12 cellular contexts compared by ENCODE assay signal in genomic region chr16:27398894-27399853, GRCh38. TPM values are rescaled to one million over a fixed set of nuclear protein-coding genes. Genes with fewer than 3 reads are reported as not detected.
DNase-seq lines count a peak whose midpoint lies in the region; ATAC-seq and TF ChIP-seq lines count a peak whose summit lies in the region.
"Had no signal": no experiment of that assay in that cellular context is flagged by ENCODE, and none has a peak within 500 bp of the region (broad histone marks: within the 10 kb centered on the region; RNA-seq: fewer than 3 reads in every experiment).

No MANE protein-coding gene starts in this region.

- peaks cover 12% of the 10 kb centered on the region for H3K9me3 Mint-ChIP-seq in activated CD8-positive, alpha-beta T cell treated with anti-CD3 and anti-CD28 coated beads for 36 hours
- peaks cover 17% of the 10 kb centered on the region for H3K9me3 Mint-ChIP-seq in MCF 10A (ENCODE audit: unreplicated experiment)

- no peak for TF ChIP-seq CTCF in activated CD8-positive, alpha-beta T cell treated with anti-CD3 and anti-CD28 coated beads for 36 hours (IDR thresholded peaks at IDR 0.05)
- TF ChIP-seq CTCF in MCF 10A (IDR thresholded peaks at IDR 0.05; ENCODE audit: unreplicated experiment) (no peak), heart left ventricle (IDR thresholded peaks at IDR 0.05) (no peak)

- TF ChIP-seq POLR2A in erythroblast (IDR thresholded peaks at IDR 0.05; ENCODE audit: low read length) = no peak
- TF ChIP-seq POLR2A in heart left ventricle (IDR thresholded peaks at IDR 0.05) = no peak

- H3K27ac ChIP-seq in BLaER1 = peak overlapping the region; percentile 2; the same call in 1 of the 2 replicates
- H3K27ac ChIP-seq in heart left ventricle = no peak overlapping the region

- no peaks in the 10 kb centered on the region for H3K27me3 Mint-ChIP-seq in activated CD8-positive, alpha-beta T cell treated with anti-CD3 and anti-CD28 coated beads for 36 hours
- peaks cover 18% of the 10 kb centered on the region for H3K27me3 Mint-ChIP-seq in MCF 10A (ENCODE audit: insufficient read depth, unreplicated experiment)
- H3K27me3 Mint-ChIP-seq: T-helper 17 cell had no signal

- H3K36me3 Mint-ChIP-seq in activated CD8-positive, alpha-beta T cell treated with anti-CD3 and anti-CD28 coated beads for 36 hours (ENCODE audit: low read depth) = peaks cover 28% of the 10 kb centered on the region
- H3K36me3 Mint-ChIP-seq in MCF 10A (ENCODE audit: insufficient read depth, unreplicated experiment) = no peaks in the 10 kb centered on the region

- H3K4me1 ChIP-seq in BLaER1 = peaks cover 72% of the 10 kb centered on the region
- peaks cover 0 to 50% (median 11%) of the 10 kb centered on the region in 12 donors for H3K4me1 ChIP-seq in heart left ventricle

- H3K4me3 ChIP-seq in BLaER1 = peak overlapping the region; percentile 15; the same call in 1 of the 2 replicates
- H3K4me3 ChIP-seq in heart left ventricle = no peak overlapping the region
- H3K4me3 ChIP-seq: lung had no signal

- DNase-seq in activated CD8-positive, alpha-beta T cell treated with anti-CD3 and anti-CD28 coated beads for 36 hours = no peak
- DNase-seq in MCF 10A (ENCODE audit: unreplicated experiment) (no peak), HCEC 1CT (no peak), erythroblast (lab: John Stamatoyannopoulos, UW) (no peak), heart left ventricle (no peak)
- DNase-seq: NCI-H446 treated with DMSO at 0.1 percent for 48 hours, T-helper 17 cell had no signal

- H3K4me3 Mint-ChIP-seq in activated CD8-positive, alpha-beta T cell treated with anti-CD3 and anti-CD28 coated beads for 36 hours = no peak overlapping the region
- no peak overlapping the region for H3K4me3 Mint-ChIP-seq in MCF 10A (ENCODE audit: unreplicated experiment)

- no TSS peak for BruUV-seq in MCF 10A (replicated peaks; lab: Mats Ljungman, UMichigan)

- ATAC-seq in GM18909 (IDR thresholded peaks at IDR 0.05; ENCODE audit: poor library complexity, unreplicated experiment) (peak; percentile 37), HG03432 (IDR thresholded peaks at IDR 0.05; ENCODE audit: unreplicated experiment) (peak; percentile 21), heart left ventricle (no peak)
- ATAC-seq in activated CD8-positive, alpha-beta T cell treated with anti-CD3 and anti-CD28 coated beads for 36 hours = no peak
- ATAC-seq: T-helper 17 cell had no signal

- H4K20me1 ChIP-seq in BLaER1 = no peaks in the 10 kb centered on the region

- no peaks in the 10 kb centered on the region for H3K36me3 ChIP-seq in BLaER1
- H3K36me3 ChIP-seq in heart left ventricle = no peaks in the 10 kb centered on the region

- CTCF ChIA-PET in activated CD8-positive, alpha-beta T cell treated with anti-CD3 and anti-CD28 coated beads for 36 hours (lab: Charles Lee) = interaction anchor here (1.0 to 9.3 kb wide), 3 partner anchors 11 to 30 kb away, joined by 4 to 92 read pairs (median 6); no protein-coding TSS in a partner anchor
- CTCF ChIA-PET in MCF 10A (lab: Yijun Ruan, JAX) = no interaction called here

- 69 to 83% (median 78%) methylated on average over 8 of the region's 8 CpGs for WGBS in heart left ventricle, 4 donors

- intact Hi-C loops in activated CD8-positive, alpha-beta T cell treated with anti-CD3 and anti-CD28 coated beads for 36 hours (cut with micrococcal nuclease) = no loop called here
- intact Hi-C loops in MCF 10A (cut with micrococcal nuclease) = no loop called here
- intact Hi-C loops in heart left ventricle (cut with DNase I) = no loop called here

- POLR2A ChIA-PET in activated CD8-positive, alpha-beta T cell treated with anti-CD3 and anti-CD28 coated beads for 36 hours (lab: Charles Lee) = interaction anchor here (0.6 to 10.5 kb wide), 10 partner anchors 8 to 378 kb away, joined by 3 to 145 read pairs (median 6); no protein-coding TSS in a partner anchor
- POLR2A ChIA-PET in MCF 10A (lab: Yijun Ruan, JAX) = interaction anchor here (0.7 kb wide), 1 partner anchor 54 kb away, joined by 4 read pairs; no protein-coding TSS in a partner anchor

- H3K27ac Mint-ChIP-seq in activated CD8-positive, alpha-beta T cell treated with anti-CD3 and anti-CD28 coated beads for 36 hours = peak overlapping the region; percentile 6
- no peak overlapping the region for H3K27ac Mint-ChIP-seq in MCF 10A (ENCODE audit: low read depth, unreplicated experiment)
- H3K27ac Mint-ChIP-seq: activated T-helper 2 cell treated with anti-CD3 and anti-CD28 coated beads, Interferon-gamma antibody, Interleukin-2, Interleukin-4, amounts not matched to agents 10 μg/mL and 5 μg/mL and 100 μg/mL, durations not matched to agents 14 hours and 24 hours and 36 hours; T-helper 17 cell had no signal

- no peak overlapping the region for H3K9ac ChIP-seq in BLaER1

- peak overlapping the region; percentile 80 for H3K4me2 ChIP-seq in BLaER1

- H3K4me1 Mint-ChIP-seq in activated CD8-positive, alpha-beta T cell treated with anti-CD3 and anti-CD28 coated beads for 36 hours (ENCODE audit: low read depth) = peaks cover 34% of the 10 kb centered on the region
- H3K4me1 Mint-ChIP-seq in MCF 10A (ENCODE audit: insufficient read depth, unreplicated experiment) = no peaks in the 10 kb centered on the region

- H3K9me3 ChIP-seq in BLaER1 (peaks cover 23% of the 10 kb centered on the region; the same call in 1 of the 2 replicates), heart left ventricle (peaks cover 0 to 27% (median 11%) of the 10 kb centered on the region in 12 donors)

- H3K27me3 ChIP-seq in BLaER1 (no peaks in the 10 kb centered on the region), heart left ventricle (peaks cover 0 to 19% (median 2%) of the 10 kb centered on the region in 9 donors)

RNA-seq across cellular contexts. Expression of gene IL21R, which starts 2.8 kb away (rescaled TPM):
- total RNA-seq in activated CD8-positive, alpha-beta T cell treated with anti-CD3 and anti-CD28 coated beads for 36 hours = 10 to 100 TPM; 95.6 to 97.2 TPM
- 0.15 and 0.21 TPM in 2 replicates for total RNA-seq in MCF 10A (2022)
- 1 to 10 TPM in 2 of 9 donors, under 1 TPM in 6, not detected in 1; 0.12 to 6.0 (median 0.35) TPM for total RNA-seq in heart left ventricle
- polyA plus RNA-seq in heart left ventricle = under 1 TPM; 0.04 to 0.10 TPM

Comparison
In these comparisons a context has a peak if more than half of its experiments do, and no peak if none do; other contexts are left out.
1. ATAC-seq: peak in GM18909 (single experiment) and HG03432 (single experiment); none in activated CD8-positive, alpha-beta T cell treated with anti-CD3 and anti-CD28 coated beads for 36 hours (single experiment) and heart left ventricle (0 of 4).
2. RNA of gene IL21R, which starts 2.8 kb away (total RNA-seq): 95.6 to 97.2 TPM in activated CD8-positive, alpha-beta T cell treated with anti-CD3 and anti-CD28 coated beads for 36 hours; 0.12 to 6.0 TPM in heart left ventricle and 0.15 to 0.21 TPM in MCF 10A; every median in the first group is over 10 times any median in the second.